8 cellular contexts compared by ENCODE assay signal in the genomic region with DNA sequence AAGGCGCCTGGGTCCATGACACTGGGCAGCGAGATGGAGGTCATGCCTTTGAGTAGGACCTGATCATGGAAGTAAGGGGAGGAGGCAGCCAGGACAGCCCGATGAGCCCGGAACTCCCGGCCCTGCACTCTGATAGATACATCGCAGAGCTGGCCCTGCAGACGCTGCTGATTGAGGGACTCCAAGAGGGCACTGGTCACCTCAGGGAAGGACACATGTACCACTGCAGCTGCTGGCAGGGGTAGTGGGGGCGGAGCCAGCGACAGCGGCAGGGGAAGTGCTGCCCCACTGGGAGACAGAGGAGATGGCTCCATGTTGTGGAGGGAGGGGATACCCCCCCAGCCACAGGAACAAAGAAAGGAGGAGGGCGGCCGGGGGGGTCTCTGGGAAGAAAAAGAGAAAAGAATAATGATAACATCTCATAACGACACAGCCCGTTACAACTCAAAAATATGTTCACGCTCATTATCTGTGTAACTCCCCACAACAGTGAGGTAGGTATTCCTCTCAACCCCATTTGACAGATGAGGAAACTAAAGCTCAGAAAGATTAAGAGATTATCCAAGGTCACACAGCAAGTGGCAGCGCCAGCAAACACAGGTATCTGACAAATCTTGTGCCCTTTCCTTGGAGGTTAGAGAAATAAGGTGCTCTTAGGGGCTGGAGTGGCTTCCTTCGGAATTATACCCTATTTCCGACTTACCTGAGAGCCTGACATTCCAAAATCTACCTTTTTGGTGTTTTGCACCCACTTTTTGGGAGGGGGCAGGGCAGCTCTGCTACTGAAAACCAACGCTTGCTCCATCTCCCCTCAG. TPM values are rescaled to one million over a fixed set of nuclear protein-coding genes. Genes with fewer than 3 reads are reported as not detected.
DNase-seq lines count a peak whose midpoint lies in the region; ATAC-seq and TF ChIP-seq lines count a peak whose summit lies in the region.

No MANE protein-coding gene starts in this region.

- CTCF ChIA-PET in CD8-positive, alpha-beta memory T cell (lab: Charles Lee), result interaction anchor here (1.0 to 4.4 kb wide), 3 partner anchors 29 to 109 kb away, joined by 3 to 52 read pairs (median 5); no protein-coding TSS in a partner anchor
- CTCF ChIA-PET in Panc1 (lab: Charles Lee), result interaction anchor here (0.6 to 1.4 kb wide), 3 partner anchors 13 to 28 kb away, joined by 4 to 6 read pairs (median 5); partner anchors contain the start of gene RGL2

- H3K4me1 ChIP-seq in CD8-positive, alpha-beta memory T cell (ENCODE audit: insufficient read depth, low read length), result peaks cover 73% of the 10 kb centered on the region
- H3K4me1 ChIP-seq in Panc1 (ENCODE audit: control insufficient read depth, insufficient read depth, low read length) (peaks cover 58% of the 10 kb centered on the region), endodermal cell (ENCODE audit: control insufficient read depth, insufficient read depth, low read length) (peaks cover 17% of the 10 kb centered on the region), neutrophil (ENCODE audit: control insufficient read depth in 1 of 2, insufficient read depth in 1 of 2, low read depth in 1 of 2, low read length in 1 of 2) (peaks cover 76 to 79% of the 10 kb centered on the region in 2 experiments)

- H3K9me3 ChIP-seq in CD8-positive, alpha-beta memory T cell (ENCODE audit: low read length), result no peaks in the 10 kb centered on the region
- no peaks in the 10 kb centered on the region for H3K9me3 ChIP-seq in Panc1 (ENCODE audit: control insufficient read depth, insufficient read depth, low read depth, low read length)
- H3K9me3 ChIP-seq in endodermal cell (ENCODE audit: control insufficient read depth, low read length), result no peaks in the 10 kb centered on the region
- no peaks in the 10 kb centered on the region for H3K9me3 ChIP-seq in neutrophil

- WGBS in endodermal cell (ENCODE audit: insufficient coverage in 1 of 2, insufficient read length in 1 of 2), 2 experiments, result 76 to 77% methylated on average over 14 to 17 of the region's 19 CpGs

- H3K27me3 ChIP-seq in CD8-positive, alpha-beta memory T cell (ENCODE audit: insufficient read depth, low read length, poor library complexity, severe bottlenecking), result no peaks in the 10 kb centered on the region
- H3K27me3 ChIP-seq in Panc1 (ENCODE audit: control insufficient read depth, insufficient read depth, low read length) (no peaks in the 10 kb centered on the region), endodermal cell (ENCODE audit: control insufficient read depth, insufficient read depth, low read length, poor library complexity, severe bottlenecking) (peaks cover 17% of the 10 kb centered on the region), neutrophil (no peaks in the 10 kb centered on the region)

- H3K36me3 Mint-ChIP-seq in CD8-positive, alpha-beta memory T cell, result peaks cover 6 to 66% (median 13%) of the 10 kb centered on the region in 3 donors
- peaks cover 36% of the 10 kb centered on the region for H3K36me3 Mint-ChIP-seq in endodermal cell (ENCODE audit: low read depth)

- H3K9ac ChIP-seq in endodermal cell (ENCODE audit: extremely low read depth, low read length, poor library complexity, severe bottlenecking), result no peak overlapping the region

- peak overlapping the region; percentile 51 for H3K4me3 ChIP-seq in CD8-positive, alpha-beta memory T cell (ENCODE audit: low read length)
- H3K4me3 ChIP-seq in Panc1 (ENCODE audit: low read depth in 2 of 2, low read length in 2 of 2), result peak overlapping the region; percentile 25 to 45
- H3K4me3 ChIP-seq in endodermal cell (ENCODE audit: low read length), result peak overlapping the region; percentile 43
- peak overlapping the region; percentile 43 to 77 for H3K4me3 ChIP-seq in neutrophil (ENCODE audit: low read depth in 1 of 2, low read length in 1 of 2)

- DNase-seq in CD8-positive, alpha-beta memory T cell, result no peak
- DNase-seq in Panc1 (ENCODE audit: low read depth, low spot score) (no peak), endodermal cell (peak; percentile 49), DMS114 treated with DMSO at 0.1 percent for 48 hours (lab: John Stamatoyannopoulos, UW; ENCODE audit: unreplicated experiment) (no peak), dermis blood vessel endothelial cell (no peak)
- DNase-seq in NK-92 treated with Interleukin-12 subunit alpha and Interleukin-12 subunit beta, amount 100 ng/mL, for 24 hours (lab: John Stamatoyannopoulos, UW), result no peak

- H3K9me3 Mint-ChIP-seq in CD8-positive, alpha-beta memory T cell, result no peaks in the 10 kb centered on the region
- H3K9me3 Mint-ChIP-seq in endodermal cell, result no peaks in the 10 kb centered on the region

- no peak overlapping the region for H3K27ac ChIP-seq in CD8-positive, alpha-beta memory T cell (ENCODE audit: low read depth, low read length)
- H3K27ac ChIP-seq in Panc1 (ENCODE audit: low read length), result peak overlapping the region; percentile 72
- no peak overlapping the region for H3K27ac ChIP-seq in endodermal cell (ENCODE audit: low read depth, low read length)
- peak overlapping the region; percentile 100 for H3K27ac ChIP-seq in neutrophil

- intact Hi-C loops in Panc1 (cut with micrococcal nuclease; ENCODE audit: unreplicated experiment), result no loop called here

- POLR2A ChIA-PET in CD8-positive, alpha-beta memory T cell (lab: Charles Lee), result interaction anchor here (0.5 to 2.9 kb wide), 12 partner anchors 17 to 304 kb away, joined by 3 to 75 read pairs (median 6); partner anchors contain the start of genes B3GALT4, CUTA, ITPR3 and PFDN6
- POLR2A ChIA-PET in Panc1 (lab: Charles Lee), result interaction anchor here (0.6 to 1.1 kb wide), 2 partner anchors 17 to 25 kb away, joined by 5 to 6 read pairs; no protein-coding TSS in a partner anchor

- H3K36me3 ChIP-seq in CD8-positive, alpha-beta memory T cell (ENCODE audit: insufficient read depth, low read length), result peaks cover 41% of the 10 kb centered on the region
- peaks cover 16% of the 10 kb centered on the region for H3K36me3 ChIP-seq in Panc1 (ENCODE audit: control insufficient read depth, insufficient read depth, low read length)
- peaks cover 30% of the 10 kb centered on the region for H3K36me3 ChIP-seq in endodermal cell (ENCODE audit: control insufficient read depth, insufficient read depth, low read length)
- peaks cover 36% of the 10 kb centered on the region for H3K36me3 ChIP-seq in neutrophil

- in situ Hi-C loops in Panc1 (cut with HindIII; ENCODE audit: low pct_unique_long_range_greater_than_20kb, low sequenced_read_pairs), result no loop called here

- TF ChIP-seq CTCF in Panc1 (IDR thresholded peaks at IDR 0.05), result no peak
- TF ChIP-seq CTCF in endodermal cell (conservative IDR thresholded peaks at IDR 0.05), result no peak
- TF ChIP-seq CTCF in neutrophil (IDR thresholded peaks at IDR 0.05), result no peak

- H3K27me3 Mint-ChIP-seq in CD8-positive, alpha-beta memory T cell, result peaks cover 0 to 3% of the 10 kb centered on the region in 2 donors
- H3K27me3 Mint-ChIP-seq in endodermal cell (ENCODE audit: insufficient read depth), result peaks cover 13% of the 10 kb centered on the region

- BruUV-seq in Panc1 (replicated peaks; lab: Mats Ljungman, UMichigan), result no TSS peak

- peak overlapping the region; percentile 94 to 100 (median 99) for H3K4me3 Mint-ChIP-seq in CD8-positive, alpha-beta memory T cell
- peak overlapping the region; percentile 87 for H3K4me3 Mint-ChIP-seq in endodermal cell

- H3K27ac Mint-ChIP-seq in CD8-positive, alpha-beta memory T cell, result peak overlapping the region in 7 of 8 donors; percentile 87 to 99 (median 95)
- H3K27ac Mint-ChIP-seq in endodermal cell, result peak overlapping the region; percentile 74

- ATAC-seq in Panc1 (no peak), HG02763 (IDR thresholded peaks at IDR 0.05; ENCODE audit: unreplicated experiment) (no peak)

- peaks cover 74 to 86% (median 77%) of the 10 kb centered on the region in 3 donors for H3K4me1 Mint-ChIP-seq in CD8-positive, alpha-beta memory T cell
- peaks cover 43% of the 10 kb centered on the region for H3K4me1 Mint-ChIP-seq in endodermal cell

RNA-seq across cellular contexts. Expression of gene ZBTB22, which starts 0.7 kb away (rescaled TPM):
- 1 to 10 TPM; 6.9 to 7.8 TPM for total RNA-seq in CD8-positive, alpha-beta memory T cell
- 12.7 TPM for polyA plus RNA-seq in CD8-positive, alpha-beta memory T cell
- total RNA-seq in Panc1 (2021; ENCODE audit: unreplicated experiment) (16.0 TPM), endodermal cell (10 to 100 TPM; 15.2 to 19.8 TPM), dermis blood vessel endothelial cell (15.8 and 16.8 TPM in 2 replicates)
- 16.4 TPM for polyA plus RNA-seq in Panc1 (2012; ENCODE audit: insufficient read length)
- polyA plus RNA-seq in endodermal cell (2013, experiment 1 of 2), result 26.5 TPM
- 20.6 TPM for polyA plus RNA-seq in endodermal cell (2013, experiment 2 of 2)

RNA-seq across cellular contexts. Expression of gene TAPBP, which starts 2.9 kb away (rescaled TPM):
- 100 to 1,000 TPM; 211 to 213 TPM for total RNA-seq in CD8-positive, alpha-beta memory T cell
- polyA plus RNA-seq in CD8-positive, alpha-beta memory T cell, result 500 TPM
- total RNA-seq in Panc1 (2021; ENCODE audit: unreplicated experiment) (246 TPM), endodermal cell (10 to 100 TPM in 1 of 2 donors, 1 to 10 TPM in 1; 7.0 to 11.1 TPM), dermis blood vessel endothelial cell (137 and 154 TPM in 2 replicates)
- 167 TPM for polyA plus RNA-seq in Panc1 (2012; ENCODE audit: insufficient read length)
- polyA plus RNA-seq in endodermal cell (2013, experiment 1 of 2), result 13.5 TPM
- polyA plus RNA-seq in endodermal cell (2013, experiment 2 of 2), result 12.4 TPM

RNA-seq across cellular contexts. Expression of gene DAXX, which starts 5.9 kb away (rescaled TPM):
- total RNA-seq in CD8-positive, alpha-beta memory T cell, result 100 to 1,000 TPM in 1 of 2 experiments, 10 to 100 TPM in 1; 88.2 to 106 TPM
- polyA plus RNA-seq in CD8-positive, alpha-beta memory T cell, result 152 TPM
- total RNA-seq in Panc1 (2021; ENCODE audit: unreplicated experiment) (77.6 TPM), endodermal cell (10 to 100 TPM; 51.2 to 52.6 TPM), dermis blood vessel endothelial cell (52.1 and 57.9 TPM in 2 replicates)
- polyA plus RNA-seq in Panc1 (2012; ENCODE audit: insufficient read length), result 81.1 TPM
- polyA plus RNA-seq in endodermal cell (2013, experiment 1 of 2), result 50.9 TPM
- polyA plus RNA-seq in endodermal cell (2013, experiment 2 of 2), result 48.1 TPM

RNA-seq across cellular contexts. Expression of gene RGL2, which starts 18.1 kb away (rescaled TPM):
- total RNA-seq in CD8-positive, alpha-beta memory T cell, result 10 to 100 TPM; 20.5 to 22.9 TPM
- polyA plus RNA-seq in CD8-positive, alpha-beta memory T cell, result 10.4 TPM
- 84.4 TPM for total RNA-seq in Panc1 (2021; ENCODE audit: unreplicated experiment)
- 102 TPM for polyA plus RNA-seq in Panc1 (2012; ENCODE audit: insufficient read length)
- 10 to 100 TPM; 85.6 to 98.0 TPM for total RNA-seq in endodermal cell
- 54.9 TPM for polyA plus RNA-seq in endodermal cell (2013, experiment 1 of 2)
- polyA plus RNA-seq in endodermal cell (2013, experiment 2 of 2), result 46.3 TPM
- total RNA-seq in dermis blood vessel endothelial cell, result 82.4 and 88.3 TPM in 2 replicates

RNA-seq across cellular contexts. Expression of gene PFDN6, which starts 27.4 kb away (rescaled TPM):
- total RNA-seq in CD8-positive, alpha-beta memory T cell, result 100 to 1,000 TPM; 118 to 119 TPM
- 37.4 TPM for polyA plus RNA-seq in CD8-positive, alpha-beta memory T cell
- 101 TPM for total RNA-seq in Panc1 (2021; ENCODE audit: unreplicated experiment)
- 127 TPM for polyA plus RNA-seq in Panc1 (2012; ENCODE audit: insufficient read length)
- 10 to 100 TPM; 69.9 to 86.4 TPM for total RNA-seq in endodermal cell
- 91.1 TPM for polyA plus RNA-seq in endodermal cell (2013, experiment 1 of 2)
- 84.9 TPM for polyA plus RNA-seq in endodermal cell (2013, experiment 2 of 2)
- total RNA-seq in dermis blood vessel endothelial cell, result 22.1 and 29.1 TPM in 2 replicates

Comparison
In these comparisons a context has a peak if more than half of its experiments do, and no peak if none do; other contexts are left out.
1. H3K27ac ChIP-seq: peak in Panc1 (single experiment) and neutrophil (single experiment); none in CD8-positive, alpha-beta memory T cell (single experiment) and endodermal cell (single experiment).
2. RNA of gene TAPBP, which starts 2.9 kb away (total RNA-seq): 246 TPM in Panc1 (single experiment), 211 to 213 TPM in CD8-positive, alpha-beta memory T cell and 137 to 154 TPM in dermis blood vessel endothelial cell; 7.0 to 11.1 TPM in endodermal cell; every median in the first group is over 10 times any median in the second.
3. Peak in every context shown above with its lines, with median percentiles within 50 percentile points of each other: H3K4me3 ChIP-seq.